Comparison of ENCODE assay signal across 19 cellular contexts in genomic region chr18:55199291-55199963, GRCh38.
DNase-seq lines count a peak whose midpoint lies in the region; TF ChIP-seq lines count a peak whose summit lies in the region.
"Had no signal": no experiment of that assay in that cellular context is flagged by ENCODE, and none has a peak within 500 bp of the region (broad histone marks: within the 10 kb centered on the region; RNA-seq: fewer than 3 reads in every experiment).

No MANE protein-coding gene starts in this region.

- DNase-seq in NCI-H524 (lab: John Stamatoyannopoulos, UW) (peak; percentile 15 to 34), NCI-H524 treated with DMSO at 0.1 percent for 48 hours (lab: John Stamatoyannopoulos, UW) (no peak), OCI-M1 (lab: John Stamatoyannopoulos, UW) (peak; percentile 14), fibroblast of gingiva (ENCODE audit: low read depth) (peak; percentile 13), SHP77 (lab: John Stamatoyannopoulos, UW) (no peak), BE2C (no peak), ureter (ENCODE audit: low spot score) (no peak), activated gamma-delta T cell (lab: John Stamatoyannopoulos, UW) (no peak)
- DNase-seq: DMS79, H7, IMR-90, NCI-H1105 treated with DMSO at 0.1 percent for 48 hours, NCI-H2081, NCI-H2171, NCI-H446 treated with DMSO at 0.1 percent for 48 hours, Peyer's patch, T-helper 1 cell had no signal

- H3K4me1 ChIP-seq in BE2C, result no peaks in the 10 kb centered on the region
- H3K4me1 ChIP-seq: Peyer's patch, SJSA1 had no signal

- H3K4me3 ChIP-seq in BE2C (ENCODE audit: low read depth, low read length), result no peak overlapping the region
- H3K4me3 ChIP-seq: GM12878, Peyer's patch, SJSA1 had no signal

- TF ChIP-seq CTCF in BE2C (IDR thresholded peaks at IDR 0.05; ENCODE audit: low read depth, low read length), result no peak

- no peaks in the 10 kb centered on the region for H3K9me3 ChIP-seq in BE2C
- H3K9me3 ChIP-seq: Peyer's patch, SJSA1 had no signal

- no peaks in the 10 kb centered on the region for H3K27me3 ChIP-seq in BE2C

- H3K36me3 ChIP-seq in BE2C, result no peaks in the 10 kb centered on the region
- H3K36me3 ChIP-seq: Peyer's patch, SJSA1 had no signal

Comparison
In these comparisons a context has a peak if more than half of its experiments do, and no peak if none do; other contexts are left out.
1. DNase-seq: peak in NCI-H524 (2 of 2), OCI-M1 (single experiment) and fibroblast of gingiva (single experiment); none in NCI-H524 treated with DMSO at 0.1 percent for 48 hours (single experiment), SHP77 (0 of 2), BE2C (single experiment), ureter (single experiment) and activated gamma-delta T cell (single experiment).